ENCODE assay signal across 18 cellular contexts in the genomic region with DNA sequence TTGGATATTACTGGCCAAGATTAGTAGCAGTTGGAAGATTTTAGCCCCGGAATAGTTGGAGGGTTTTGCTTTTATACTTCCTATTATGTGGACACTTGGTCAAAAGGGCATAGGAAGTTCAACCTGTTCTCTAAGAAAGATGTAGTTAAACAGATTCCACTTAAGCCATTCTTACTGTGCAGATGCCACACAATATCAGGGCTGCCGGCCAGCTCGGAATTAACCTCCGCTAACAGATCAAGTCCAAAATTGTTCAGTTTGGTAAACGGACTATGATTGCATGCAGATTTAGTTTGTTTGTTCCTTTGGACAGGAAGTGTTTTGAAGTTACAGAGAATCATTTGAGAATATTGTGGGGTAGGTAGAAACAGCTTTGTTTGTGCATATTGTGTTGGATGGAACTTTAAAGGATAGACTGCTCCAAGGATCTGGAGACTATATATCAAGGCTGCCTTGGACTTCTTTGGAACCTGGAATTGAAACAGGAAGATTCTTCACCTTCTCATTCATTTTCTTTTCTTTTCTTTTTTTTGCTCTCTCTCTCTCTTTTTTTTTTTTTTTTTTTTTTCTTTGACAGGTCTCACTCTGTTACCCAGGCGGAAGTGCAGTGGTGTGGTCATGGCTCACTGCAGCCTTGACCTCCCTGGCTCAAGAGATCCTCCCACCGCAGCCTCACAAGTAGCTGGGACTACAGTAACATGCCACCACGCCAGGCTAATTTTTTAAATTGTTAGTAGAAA.
"Had no signal": no experiment of that assay in that cellular context is flagged by ENCODE, and none has a peak within 500 bp of the region (broad histone marks: within the 10 kb centered on the region; RNA-seq: fewer than 3 reads in every experiment).

No MANE protein-coding gene starts in this region.

- H3K27ac ChIP-seq: neutrophil, parathyroid adenoma, skin epidermis, transverse colon had no signal

- H3K79me2 ChIP-seq: parathyroid adenoma had no signal

- H3K9ac ChIP-seq: parathyroid adenoma had no signal

- H3K36me3 ChIP-seq: neutrophil, transverse colon had no signal

- H3K9me3 Mint-ChIP-seq: activated CD4-positive, alpha-beta T cell treated with anti-CD3 and anti-CD28 coated beads, Interleukin-2, amount 10 ng/mL, durations not matched to agents 24 days and 14 days; activated naive CD8-positive, alpha-beta T cell treated with anti-CD3 and anti-CD28 coated beads, Interleukin-2, amount 10 ng/mL, durations not matched to agents 7 days and 5 days; T-helper 2 cell treated with Interferon-gamma antibody and Interleukin-4, amounts not matched to agents 5 μg/mL and 100 μg/mL, for 36 hours had no signal

- H3K4me3 Mint-ChIP-seq: activated CD4-positive, alpha-beta T cell treated with anti-CD3 and anti-CD28 coated beads, Interleukin-2, amount 10 ng/mL, durations not matched to agents 24 days and 14 days; activated CD8-positive, alpha-beta T cell treated with anti-CD3 and anti-CD28 coated beads, Interleukin-2, amount 10 ng/mL, durations not matched to agents 7 days and 5 days; activated naive CD8-positive, alpha-beta T cell treated with anti-CD3 and anti-CD28 coated beads, Interleukin-2, amount 10 ng/mL, durations not matched to agents 7 days and 5 days; activated T-cell treated with anti-CD3 and anti-CD28 coated beads, Interleukin-2, amount 50 U/mL, for 72 hours; T-helper 2 cell treated with Interferon-gamma antibody and Interleukin-4, amounts not matched to agents 5 μg/mL and 100 μg/mL, for 36 hours had no signal

- H2AFZ ChIP-seq: parathyroid adenoma had no signal

- H3K27me3 ChIP-seq: transverse colon had no signal

- H3K36me3 Mint-ChIP-seq: activated naive CD8-positive, alpha-beta T cell treated with anti-CD3 and anti-CD28 coated beads, Interleukin-2, amount 10 ng/mL, durations not matched to agents 7 days and 5 days had no signal

- ATAC-seq: activated CD8-positive, alpha-beta T cell treated with anti-CD3 and anti-CD28 coated beads, Interleukin-2, amount 10 ng/mL, durations not matched to agents 7 days and 5 days; activated T-cell treated with anti-CD3 and anti-CD28 coated beads, Interleukin-2, amount 50 U/mL, for 72 hours had no signal

- DNase-seq: activated CD4-positive, alpha-beta T cell treated with anti-CD3 and anti-CD28 coated beads, Interleukin-2, amount 10 ng/mL, durations not matched to agents 24 days and 14 days; activated CD4-positive, CD25-positive, alpha-beta regulatory T cell; activated CD8-positive, alpha-beta memory T cell treated with anti-CD3 and anti-CD28 coated beads, Interleukin-2, amount 50 U/mL, for 4 hours; activated CD8-positive, alpha-beta T cell treated with anti-CD3 and anti-CD28 coated beads, Interleukin-2, amount 10 ng/mL, durations not matched to agents 7 days and 5 days; activated naive CD4-positive, alpha-beta T cell; activated naive CD8-positive, alpha-beta T cell treated with anti-CD3 and anti-CD28 coated beads, Interleukin-2, amount 10 ng/mL, durations not matched to agents 7 days and 5 days; activated T-cell treated with anti-CD3 and anti-CD28 coated beads, Interleukin-2, amount 50 U/mL, for 72 hours; midbrain; retina; stimulated activated CD4-positive, alpha-beta T cell treated with anti-CD3 and anti-CD28 coated beads, Interleukin-4, amount 100 ng/mL, for 24 hours; stimulated activated naive CD4-positive, alpha-beta T cell treated with Interleukin-2 at 50 U/mL for 16 hours; substantia nigra; transverse colon had no signal

- H3K27ac Mint-ChIP-seq: activated CD4-positive, alpha-beta T cell treated with anti-CD3 and anti-CD28 coated beads, Interleukin-2, amount 10 ng/mL, durations not matched to agents 24 days and 14 days; activated CD8-positive, alpha-beta T cell treated with anti-CD3 and anti-CD28 coated beads, Interleukin-2, amount 10 ng/mL, durations not matched to agents 7 days and 5 days; activated naive CD8-positive, alpha-beta T cell treated with anti-CD3 and anti-CD28 coated beads, Interleukin-2, amount 10 ng/mL, durations not matched to agents 7 days and 5 days; activated T-cell treated with anti-CD3 and anti-CD28 coated beads, Interleukin-2, amount 50 U/mL, for 72 hours; T-helper 2 cell treated with Interferon-gamma antibody and Interleukin-4, amounts not matched to agents 5 μg/mL and 100 μg/mL, for 36 hours had no signal

- H3K4me3 ChIP-seq: lung, skin epidermis, transverse colon had no signal

- H3K9me3 ChIP-seq: neutrophil, transverse colon had no signal

- H3K4me1 ChIP-seq: parathyroid adenoma had no signal
